26 cellular contexts compared by ENCODE assay signal in genomic region chr6:52643158-52643557, GRCh38. TPM values are rescaled to one million over a fixed set of nuclear protein-coding genes. Genes with fewer than 3 reads are reported as not detected.
A peak's percentile ranks its signal among the peaks of the same experiment; 100 is the strongest.
DNase-seq lines count a peak whose midpoint lies in the region; ATAC-seq and TF ChIP-seq lines count a peak whose summit lies in the region.
"Had no signal": no experiment of that assay in that cellular context is flagged by ENCODE, and none has a peak within 500 bp of the region (broad histone marks: within the 10 kb centered on the region; RNA-seq: fewer than 3 reads in every experiment).

No MANE protein-coding gene starts in this region.

- 79 to 98% methylated on average over 2 to 3 of the region's 3 CpGs for WGBS in transverse colon (ENCODE audit: low coverage in 1 of 2), 2 donors

- H3K4me3 ChIP-seq in MG63 (no peak overlapping the region), transverse colon (no peak overlapping the region)
- H3K4me3 ChIP-seq: colonic mucosa, heart right ventricle had no signal

- H3K36me3 ChIP-seq in MG63, result no peaks in the 10 kb centered on the region
- H3K36me3 ChIP-seq in transverse colon, result no peaks in the 10 kb centered on the region
- H3K36me3 ChIP-seq: colonic mucosa, heart right ventricle had no signal

- no peak for TF ChIP-seq EP300 in transverse colon (IDR thresholded peaks at IDR 0.05; ENCODE audit: low read depth)

- intact Hi-C loops in transverse colon (cut with DNase I; ENCODE audit: low total_unique reads), result no loop called here

- no peak for ATAC-seq in HG03097 (IDR thresholded peaks at IDR 0.05; ENCODE audit: low FRiP score, unreplicated experiment)
- ATAC-seq: effector memory CD8-positive, alpha-beta T cell; heart right ventricle; HepG2; left cardiac atrium; Panc1 had no signal

- TF ChIP-seq CTCF in transverse colon (IDR thresholded peaks at IDR 0.05), result no peak

- no peak for TF ChIP-seq POLR2A in transverse colon (IDR thresholded peaks at IDR 0.05)

- DNase-seq in MG63 (peak; percentile 47), OCI-M1 (lab: John Stamatoyannopoulos, UW) (peak; percentile 55), hippocampal formation (lab: John Stamatoyannopoulos, UW) (peak; percentile 51 to 52), pons (ENCODE audit: low spot score) (peak; percentile 94), transverse colon (no peak)
- DNase-seq in activated effector memory CD4-positive, alpha-beta T cell treated with anti-CD3 and anti-CD28 coated beads, Interleukin-2, amount 50 U/mL, for 16 hours, result no peak
- DNase-seq in activated CD4-positive, CD25-positive, alpha-beta regulatory T cell treated with anti-CD3 and anti-CD28 coated beads, Interleukin-2, amount 50 U/mL, for 72 hours, result no peak
- DNase-seq: activated B cell treated with CpG ODN at 0.5 μM for 24 hours; activated CD4-positive, alpha-beta T cell treated with anti-CD3 and anti-CD28 coated beads, Interleukin-2, amount 50 U/mL, for 48 hours; Calu3; colonic mucosa; effector memory CD8-positive, alpha-beta T cell; HCEC 1CT; heart right ventricle; left cardiac atrium; NCI-H2081; NCI-H446; NK-92 treated with Interleukin-12 subunit alpha and Interleukin-12 subunit beta, amount 100 ng/mL, for 24 hours; SIG-M5; stimulated activated CD4-positive, alpha-beta T cell treated with anti-CD3 and anti-CD28 coated beads, Interleukin-15, amount 100 ng/mL, for 24 hours; stimulated activated naive CD4-positive, alpha-beta T cell; SW 1271; T-helper 9 cell had no signal

- no peak overlapping the region for H3K27ac ChIP-seq in transverse colon
- H3K27ac ChIP-seq: colonic mucosa had no signal

- H3K4me1 ChIP-seq in transverse colon, result peaks cover 0 to 6% (median 0%) of the 10 kb centered on the region in 4 donors
- H3K4me1 ChIP-seq: colonic mucosa had no signal

- H3K9me3 ChIP-seq in MG63, result no peaks in the 10 kb centered on the region
- H3K9me3 ChIP-seq in transverse colon, result no peaks in the 10 kb centered on the region
- H3K9me3 ChIP-seq: colonic mucosa, heart right ventricle had no signal

- peaks cover 4% of the 10 kb centered on the region; the same call in 1 of the 2 replicates for H3K27me3 ChIP-seq in MG63
- peaks cover 5% of the 10 kb centered on the region for H3K27me3 ChIP-seq in transverse colon
- H3K27me3 ChIP-seq: colonic mucosa had no signal

- in situ Hi-C loops in transverse colon (cut with MboI; ENCODE audit: low pct_ligation_motif_present in 1 of 4, low pct_unique_long_range_greater_than_20kb in 1 of 4, low sequenced_read_pairs in 3 of 4), result no loop called here

RNA-seq across cellular contexts. Expression of gene TMEM14A, which starts 27.8 kb away (rescaled TPM):
- total RNA-seq in MG63 (2014; rRNA removed; shearing (Covaris generic); ENCODE audit: low replicate concordance), result 279 and 387 TPM in 2 replicates
- 10 to 100 TPM in 3 of 4 donors, not detected in 1; 12.5 to 35.8 (median 19.4) TPM for total RNA-seq in transverse colon

Comparison
In these comparisons a context has a peak if more than half of its experiments do, and no peak if none do; other contexts are left out.
1. DNase-seq: peak in MG63 (single experiment), OCI-M1 (single experiment), hippocampal formation (2 of 2) and pons (single experiment); none in activated effector memory CD4-positive, alpha-beta T cell treated with anti-CD3 and anti-CD28 coated beads, Interleukin-2, amount 50 U/mL, for 16 hours (single experiment), activated CD4-positive, CD25-positive, alpha-beta regulatory T cell treated with anti-CD3 and anti-CD28 coated beads, Interleukin-2, amount 50 U/mL, for 72 hours (single experiment) and transverse colon (single experiment).